1 cellular context compared by ENCODE assay signal in genomic region chrX:13283968-13284914, GRCh38.
TF ChIP-seq lines count a peak whose summit lies in the region.

No MANE protein-coding gene starts in this region.

TF ChIP-seq in SK-N-SH, 30 proteins besides CTCF, POLR2A, EP300 and RAD21 (continued from another document):
- TF ChIP-seq, protein P1, sequence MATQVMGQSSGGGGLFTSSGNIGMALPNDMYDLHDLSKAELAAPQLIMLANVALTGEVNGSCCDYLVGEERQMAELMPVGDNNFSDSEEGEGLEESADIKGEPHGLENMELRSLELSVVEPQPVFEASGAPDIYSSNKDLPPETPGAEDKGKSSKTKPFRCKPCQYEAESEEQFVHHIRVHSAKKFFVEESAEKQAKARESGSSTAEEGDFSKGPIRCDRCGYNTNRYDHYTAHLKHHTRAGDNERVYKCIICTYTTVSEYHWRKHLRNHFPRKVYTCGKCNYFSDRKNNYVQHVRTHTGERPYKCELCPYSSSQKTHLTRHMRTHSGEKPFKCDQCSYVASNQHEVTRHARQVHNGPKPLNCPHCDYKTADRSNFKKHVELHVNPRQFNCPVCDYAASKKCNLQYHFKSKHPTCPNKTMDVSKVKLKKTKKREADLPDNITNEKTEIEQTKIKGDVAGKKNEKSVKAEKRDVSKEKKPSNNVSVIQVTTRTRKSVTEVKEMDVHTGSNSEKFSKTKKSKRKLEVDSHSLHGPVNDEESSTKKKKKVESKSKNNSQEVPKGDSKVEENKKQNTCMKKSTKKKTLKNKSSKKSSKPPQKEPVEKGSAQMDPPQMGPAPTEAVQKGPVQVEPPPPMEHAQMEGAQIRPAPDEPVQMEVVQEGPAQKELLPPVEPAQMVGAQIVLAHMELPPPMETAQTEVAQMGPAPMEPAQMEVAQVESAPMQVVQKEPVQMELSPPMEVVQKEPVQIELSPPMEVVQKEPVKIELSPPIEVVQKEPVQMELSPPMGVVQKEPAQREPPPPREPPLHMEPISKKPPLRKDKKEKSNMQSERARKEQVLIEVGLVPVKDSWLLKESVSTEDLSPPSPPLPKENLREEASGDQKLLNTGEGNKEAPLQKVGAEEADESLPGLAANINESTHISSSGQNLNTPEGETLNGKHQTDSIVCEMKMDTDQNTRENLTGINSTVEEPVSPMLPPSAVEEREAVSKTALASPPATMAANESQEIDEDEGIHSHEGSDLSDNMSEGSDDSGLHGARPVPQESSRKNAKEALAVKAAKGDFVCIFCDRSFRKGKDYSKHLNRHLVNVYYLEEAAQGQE (IDR thresholded peaks at IDR 0.05; ENCODE audit: low read depth, low read length): no peak
- no peak for TF ChIP-seq TAF1 (IDR thresholded peaks at IDR 0.05; ENCODE audit: borderline replicate concordance, low read depth, low read length)
- TF ChIP-seq GABPA (IDR thresholded peaks at IDR 0.05; ENCODE audit: low read depth): no peak
- no peak for TF ChIP-seq CHD2 (IDR thresholded peaks at IDR 0.05; ENCODE audit: low read length, partially characterized antibody)
- TF ChIP-seq RXRA (IDR thresholded peaks at IDR 0.05; ENCODE audit: borderline replicate concordance, low read depth): no peak
- TF ChIP-seq TEAD4 (IDR thresholded peaks at IDR 0.05; ENCODE audit: borderline replicate concordance, insufficient read depth): no peak
- TF ChIP-seq POLR2AphosphoS5 (IDR thresholded peaks at IDR 0.05; ENCODE audit: low read depth, low read length): peak; percentile 38; the same call in 1 of the 2 replicates
- TF ChIP-seq RFX5 (IDR thresholded peaks at IDR 0.05; ENCODE audit: low read length): no peak
- peak; percentile 58 for TF ChIP-seq JUND (IDR thresholded peaks at IDR 0.05)
- TF ChIP-seq EZH2phosphoT487 (IDR thresholded peaks at IDR 0.05; ENCODE audit: borderline replicate concordance, low read depth): no peak
- no peak for TF ChIP-seq ELF1 (IDR thresholded peaks at IDR 0.05)
- TF ChIP-seq MXI1 (IDR thresholded peaks at IDR 0.05; ENCODE audit: low read depth, low read length): no peak
- TF ChIP-seq FOSL2 (IDR thresholded peaks at IDR 0.05; ENCODE audit: borderline replicate concordance, low read depth): peak; percentile 66; the same call in 1 of the 2 replicates
- TF ChIP-seq PBX3 (IDR thresholded peaks at IDR 0.05): peak; percentile 58
- TF ChIP-seq, protein P2, sequence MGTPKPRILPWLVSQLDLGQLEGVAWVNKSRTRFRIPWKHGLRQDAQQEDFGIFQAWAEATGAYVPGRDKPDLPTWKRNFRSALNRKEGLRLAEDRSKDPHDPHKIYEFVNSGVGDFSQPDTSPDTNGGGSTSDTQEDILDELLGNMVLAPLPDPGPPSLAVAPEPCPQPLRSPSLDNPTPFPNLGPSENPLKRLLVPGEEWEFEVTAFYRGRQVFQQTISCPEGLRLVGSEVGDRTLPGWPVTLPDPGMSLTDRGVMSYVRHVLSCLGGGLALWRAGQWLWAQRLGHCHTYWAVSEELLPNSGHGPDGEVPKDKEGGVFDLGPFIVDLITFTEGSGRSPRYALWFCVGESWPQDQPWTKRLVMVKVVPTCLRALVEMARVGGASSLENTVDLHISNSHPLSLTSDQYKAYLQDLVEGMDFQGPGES (IDR thresholded peaks at IDR 0.05; ENCODE audit: low read depth, low read length): no peak
- no peak for TF ChIP-seq FOXJ3 (CRISPR knock-in tag; IDR thresholded peaks at IDR 0.05)
- no peak for TF ChIP-seq FOXM1 (IDR thresholded peaks at IDR 0.05; ENCODE audit: low read depth)
- peak; percentile 85 for TF ChIP-seq TCF12 (IDR thresholded peaks at IDR 0.05)
- no peak for TF ChIP-seq GATA2 (CRISPR knock-in tag; IDR thresholded peaks at IDR 0.05)
- no peak for TF ChIP-seq SMC3 (IDR thresholded peaks at IDR 0.05; ENCODE audit: low read depth, low read length)
- no peak for TF ChIP-seq ZBTB33 (IDR thresholded peaks at IDR 0.05; ENCODE audit: borderline replicate concordance, low read depth)
- TF ChIP-seq, protein P3, sequence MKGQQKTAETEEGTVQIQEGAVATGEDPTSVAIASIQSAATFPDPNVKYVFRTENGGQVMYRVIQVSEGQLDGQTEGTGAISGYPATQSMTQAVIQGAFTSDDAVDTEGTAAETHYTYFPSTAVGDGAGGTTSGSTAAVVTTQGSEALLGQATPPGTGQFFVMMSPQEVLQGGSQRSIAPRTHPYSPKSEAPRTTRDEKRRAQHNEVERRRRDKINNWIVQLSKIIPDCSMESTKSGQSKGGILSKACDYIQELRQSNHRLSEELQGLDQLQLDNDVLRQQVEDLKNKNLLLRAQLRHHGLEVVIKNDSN (IDR thresholded peaks at IDR 0.05; ENCODE audit: borderline replicate concordance, low read depth): peak; percentile 84
- TF ChIP-seq RCOR1 (IDR thresholded peaks at IDR 0.05; ENCODE audit: low read length): no peak
- peak; percentile 54; the same call in 1 of the 2 replicates for TF ChIP-seq NFIC (IDR thresholded peaks at IDR 0.05; ENCODE audit: borderline replicate concordance)
- no peak for TF ChIP-seq MEF2A (IDR thresholded peaks at IDR 0.05; ENCODE audit: borderline replicate concordance, low read depth)
- TF ChIP-seq SIN3A (IDR thresholded peaks at IDR 0.05; ENCODE audit: borderline replicate concordance, low read depth, low read length): no peak
